In genomic region chr1:30715216-30715615, GRCh38 we compare ENCODE assay signal across 11 cellular contexts. TPM values are rescaled to one million over a fixed set of nuclear protein-coding genes. Genes with fewer than 3 reads are reported as not detected.
A peak's percentile ranks its signal among the peaks of the same experiment; 100 is the strongest.
DNase-seq lines count a peak whose midpoint lies in the region; ATAC-seq, FAIRE-seq and TF ChIP-seq lines count a peak whose summit lies in the region.
"Had no signal": no experiment of that assay in that cellular context is flagged by ENCODE, and none has a peak within 500 bp of the region (broad histone marks: within the 10 kb centered on the region; RNA-seq: fewer than 3 reads in every experiment).

No MANE protein-coding gene starts in this region.

- DNase-seq in activated naive CD8-positive, alpha-beta T cell treated with anti-CD3 and anti-CD28 coated beads, Interleukin-2, amount 50 U/mL, for 24 hours: peak; percentile 35
- no peak for DNase-seq in activated naive CD8-positive, alpha-beta T cell treated with anti-CD3 and anti-CD28 coated beads for 36 hours
- DNase-seq in NAMALWA (ENCODE audit: low spot score) (peak; percentile 52), endothelial cell (ENCODE audit: low spot score) (no peak), GM12891 (ENCODE audit: insufficient read length, low spot score) (no peak)
- peak; percentile 23 to 49 for DNase-seq in stimulated activated CD4-positive, alpha-beta T cell treated with anti-CD3 and anti-CD28 coated beads, Interleukin-4, amount 100 ng/mL, for 48 hours (ENCODE audit: low read depth in 2 of 2)
- DNase-seq: activated naive CD8-positive, alpha-beta T cell treated with anti-CD3 and anti-CD28 coated beads, Interleukin-2, amount 10 ng/mL, durations not matched to agents 7 days and 5 days; NCI-H2081 treated with DMSO at 0.1 percent for 48 hours had no signal

- H3K9me3 Mint-ChIP-seq in activated naive CD8-positive, alpha-beta T cell treated with anti-CD3 and anti-CD28 coated beads, Interleukin-2, amount 50 U/mL, for 24 hours: peaks cover 4% of the 10 kb centered on the region
- peaks cover 10% of the 10 kb centered on the region for H3K9me3 Mint-ChIP-seq in activated naive CD8-positive, alpha-beta T cell treated with anti-CD3 and anti-CD28 coated beads for 36 hours
- H3K9me3 Mint-ChIP-seq in endothelial cell (ENCODE audit: unreplicated experiment): no peaks in the 10 kb centered on the region

- peak; percentile 83 for TF ChIP-seq CTCF in endothelial cell (IDR thresholded peaks at IDR 0.05; ENCODE audit: unreplicated experiment)

- FAIRE-seq in GM12891 (lab: Jason Lieb, UNC): no peak

- no peak for ATAC-seq in activated naive CD8-positive, alpha-beta T cell treated with anti-CD3 and anti-CD28 coated beads, Interleukin-2, amount 50 U/mL, for 24 hours
- ATAC-seq in GM21717 (IDR thresholded peaks at IDR 0.05; ENCODE audit: unreplicated experiment) (no peak), HG03159 (IDR thresholded peaks at IDR 0.05; ENCODE audit: unreplicated experiment) (no peak)

- peaks cover 5% of the 10 kb centered on the region for H3K36me3 Mint-ChIP-seq in activated naive CD8-positive, alpha-beta T cell treated with anti-CD3 and anti-CD28 coated beads, Interleukin-2, amount 50 U/mL, for 24 hours (ENCODE audit: low read depth)
- H3K36me3 Mint-ChIP-seq in activated naive CD8-positive, alpha-beta T cell treated with anti-CD3 and anti-CD28 coated beads for 36 hours: peaks cover 25% of the 10 kb centered on the region
- H3K36me3 Mint-ChIP-seq in endothelial cell (ENCODE audit: low read depth, unreplicated experiment): peaks cover 4% of the 10 kb centered on the region
- H3K36me3 Mint-ChIP-seq: activated naive CD8-positive, alpha-beta T cell treated with anti-CD3 and anti-CD28 coated beads, Interleukin-2, amount 10 ng/mL, durations not matched to agents 7 days and 5 days had no signal

- no peak overlapping the region for H3K27ac Mint-ChIP-seq in activated naive CD8-positive, alpha-beta T cell treated with anti-CD3 and anti-CD28 coated beads, Interleukin-2, amount 50 U/mL, for 24 hours
- H3K27ac Mint-ChIP-seq in activated naive CD8-positive, alpha-beta T cell treated with anti-CD3 and anti-CD28 coated beads for 36 hours: no peak overlapping the region
- no peak overlapping the region for H3K27ac Mint-ChIP-seq in endothelial cell (ENCODE audit: unreplicated experiment)
- H3K27ac Mint-ChIP-seq: activated naive CD8-positive, alpha-beta T cell treated with anti-CD3 and anti-CD28 coated beads, Interleukin-2, amount 10 ng/mL, durations not matched to agents 7 days and 5 days had no signal

- H3K4me1 Mint-ChIP-seq in activated naive CD8-positive, alpha-beta T cell treated with anti-CD3 and anti-CD28 coated beads, Interleukin-2, amount 50 U/mL, for 24 hours: peaks cover 17% of the 10 kb centered on the region
- peaks cover 18% of the 10 kb centered on the region for H3K4me1 Mint-ChIP-seq in activated naive CD8-positive, alpha-beta T cell treated with anti-CD3 and anti-CD28 coated beads for 36 hours
- no peaks in the 10 kb centered on the region for H3K4me1 Mint-ChIP-seq in endothelial cell (ENCODE audit: unreplicated experiment)

- no peak for TF ChIP-seq POLR2A in GM12891 (IDR thresholded peaks at IDR 0.05; ENCODE audit: low read depth, low read length)

- H3K4me3 Mint-ChIP-seq in activated naive CD8-positive, alpha-beta T cell treated with anti-CD3 and anti-CD28 coated beads, Interleukin-2, amount 50 U/mL, for 24 hours: no peak overlapping the region
- H3K4me3 Mint-ChIP-seq in activated naive CD8-positive, alpha-beta T cell treated with anti-CD3 and anti-CD28 coated beads for 36 hours: no peak overlapping the region
- H3K4me3 Mint-ChIP-seq in endothelial cell (ENCODE audit: unreplicated experiment): no peak overlapping the region
- H3K4me3 Mint-ChIP-seq: activated naive CD8-positive, alpha-beta T cell treated with anti-CD3 and anti-CD28 coated beads, Interleukin-2, amount 10 ng/mL, durations not matched to agents 7 days and 5 days had no signal

- H3K27me3 Mint-ChIP-seq in activated naive CD8-positive, alpha-beta T cell treated with anti-CD3 and anti-CD28 coated beads, Interleukin-2, amount 50 U/mL, for 24 hours: no peaks in the 10 kb centered on the region
- no peaks in the 10 kb centered on the region for H3K27me3 Mint-ChIP-seq in activated naive CD8-positive, alpha-beta T cell treated with anti-CD3 and anti-CD28 coated beads for 36 hours
- H3K27me3 Mint-ChIP-seq in endothelial cell (ENCODE audit: unreplicated experiment): peaks cover 7% of the 10 kb centered on the region

TF ChIP-seq in GM12891, 5 proteins besides CTCF, POLR2A, EP300 and RAD21:
- TF ChIP-seq SPI1 (IDR thresholded peaks at IDR 0.05; ENCODE audit: low read depth, low read length) (no peak), PAX5 (IDR thresholded peaks at IDR 0.05; ENCODE audit: insufficient read depth, low read length, severe bottlenecking) (no peak), POU2F2 (IDR thresholded peaks at IDR 0.05; ENCODE audit: low read depth, low read length) (no peak), TAF1 (IDR thresholded peaks at IDR 0.05; ENCODE audit: low read depth, low read length) (no peak), POLR2AphosphoS5 (IDR thresholded peaks at IDR 0.05; ENCODE audit: low read depth, low read length) (no peak)

RNA-seq across cellular contexts. Expression of gene MATN1, which starts 8.2 kb away (rescaled TPM):
- total RNA-seq in activated naive CD8-positive, alpha-beta T cell treated with anti-CD3 and anti-CD28 coated beads for 36 hours: 1 to 10 TPM; 1.1 to 1.5 TPM
- 1.7 TPM for total RNA-seq in endothelial cell (ENCODE audit: unreplicated experiment)
- polyA plus RNA-seq in GM12891 (2012; ENCODE audit: low read depth, missing spikeins): 0.65 TPM
- total RNA-seq: T-helper 1 cell treated with Interleukin-12 subunit alpha and Interleukin-12 subunit beta and Interleukin-4 antibody, amounts not matched to agents 30 ng/mL and 1 ng/mL, for 36 hours had no signal

RNA-seq across cellular contexts. Expression of gene LAPTM5, which starts 42.4 kb away (rescaled TPM):
- total RNA-seq in activated naive CD8-positive, alpha-beta T cell treated with anti-CD3 and anti-CD28 coated beads for 36 hours: 100 to 1,000 TPM; 232 to 233 TPM
- 80.5 TPM for total RNA-seq in endothelial cell (ENCODE audit: unreplicated experiment)
- 479 TPM for polyA plus RNA-seq in GM12891 (2012; ENCODE audit: low read depth, missing spikeins)

Comparison
In these comparisons a context has a peak if more than half of its experiments do, and no peak if none do; other contexts are left out.
1. DNase-seq: peak in activated naive CD8-positive, alpha-beta T cell treated with anti-CD3 and anti-CD28 coated beads, Interleukin-2, amount 50 U/mL, for 24 hours (single experiment), NAMALWA (single experiment) and stimulated activated CD4-positive, alpha-beta T cell treated with anti-CD3 and anti-CD28 coated beads, Interleukin-4, amount 100 ng/mL, for 48 hours (2 of 2); none in activated naive CD8-positive, alpha-beta T cell treated with anti-CD3 and anti-CD28 coated beads for 36 hours (single experiment), endothelial cell (single experiment) and GM12891 (single experiment).